ENCODE assay signal across 9 cellular contexts in the genomic region with DNA sequence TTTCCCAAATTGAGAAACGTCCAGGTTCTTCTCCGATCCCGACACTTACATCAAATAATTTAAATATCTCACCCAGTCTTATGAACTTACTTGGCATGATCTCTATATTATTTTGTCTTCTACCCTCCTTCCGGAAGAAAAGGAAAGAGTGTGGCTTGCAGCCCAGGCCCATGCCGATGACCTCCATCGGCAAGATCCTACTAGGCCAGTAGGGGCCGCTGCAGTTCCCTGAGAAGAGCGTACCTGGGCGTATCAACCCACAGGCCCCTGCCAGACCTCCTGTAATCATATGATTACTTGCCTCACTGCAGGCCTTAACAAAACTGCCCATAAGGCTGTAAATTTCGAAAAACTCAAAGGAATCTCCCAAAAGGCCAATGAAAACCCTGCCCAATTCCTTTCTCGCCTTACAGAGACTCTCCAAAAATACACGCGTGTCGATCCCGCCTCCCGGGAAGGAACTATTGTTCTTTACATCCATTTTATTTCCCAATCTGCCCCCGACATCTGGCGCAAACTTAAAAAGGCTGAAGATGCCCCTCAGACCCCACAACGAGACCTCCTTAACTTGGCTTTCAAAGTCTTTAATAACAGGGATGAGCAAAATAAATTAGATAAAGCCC.
DNase-seq lines count a peak whose midpoint lies in the region; ATAC-seq and TF ChIP-seq lines count a peak whose summit lies in the region.
"Had no signal": no experiment of that assay in that cellular context is flagged by ENCODE, and none has a peak within 500 bp of the region (broad histone marks: within the 10 kb centered on the region; RNA-seq: fewer than 3 reads in every experiment).

No MANE protein-coding gene starts in this region.

- peak; percentile 61 for ATAC-seq in HG02763 (IDR thresholded peaks at IDR 0.05; ENCODE audit: unreplicated experiment)
- ATAC-seq in GM18517 (IDR thresholded peaks at IDR 0.05; ENCODE audit: unreplicated experiment), result no peak

- H3K27ac ChIP-seq in coronary artery, result peak overlapping the region in 1 of 2 donors; percentile 72

- WGBS in lower leg skin, 2 donors, result 42 to 44% methylated on average over 19 of the region's 19 CpGs

- no peak overlapping the region for H3K27ac Mint-ChIP-seq in activated CD4-positive, alpha-beta T cell treated with anti-CD3 and anti-CD28 coated beads, Interleukin-2, amount 10 ng/mL, durations not matched to agents 24 days and 14 days
- H3K27ac Mint-ChIP-seq: dendritic cell treated with granulocyte-macrophage colony-stimulating factor and Interleukin-4, amounts not matched to agents 40 ng/mL and 50 ng/mL, for 4 days had no signal

- no peak for TF ChIP-seq POLR2A in lower leg skin (IDR thresholded peaks at IDR 0.05)

- TF ChIP-seq CTCF in coronary artery (IDR thresholded peaks at IDR 0.05) (peak; percentile 71), lower leg skin (IDR thresholded peaks at IDR 0.05) (peak in 1 of 3 donors; percentile 14)

- intact Hi-C loops in activated CD4-positive, alpha-beta T cell treated with anti-CD3 and anti-CD28 coated beads, Interleukin-2, amount 10 ng/mL, durations not matched to agents 24 days and 14 days (cut with micrococcal nuclease), result loop anchor here (1.0 kb wide), 1 partner anchor 79 kb away; no protein-coding TSS in a partner anchor
- intact Hi-C loops in lower leg skin (cut with DNase I; ENCODE audit: low total_unique reads), result loop anchor here (10.0 kb wide), 2 partner anchors 69 to 279 kb away; partner anchors contain the start of gene MOK

- no peak overlapping the region for H3K4me3 Mint-ChIP-seq in activated CD4-positive, alpha-beta T cell treated with anti-CD3 and anti-CD28 coated beads, Interleukin-2, amount 10 ng/mL, durations not matched to agents 24 days and 14 days
- H3K4me3 Mint-ChIP-seq: dendritic cell treated with granulocyte-macrophage colony-stimulating factor and Interleukin-4, amounts not matched to agents 40 ng/mL and 50 ng/mL, for 4 days had no signal

- H3K4me3 ChIP-seq in coronary artery (peak overlapping the region; percentile 65), lower leg skin (ENCODE audit: low read depth, poor library complexity, severe bottlenecking) (no peak overlapping the region)

- H3K27me3 Mint-ChIP-seq in activated CD4-positive, alpha-beta T cell treated with anti-CD3 and anti-CD28 coated beads, Interleukin-2, amount 10 ng/mL, durations not matched to agents 24 days and 14 days, result peaks cover under 1% of the 10 kb centered on the region
- H3K27me3 Mint-ChIP-seq: dendritic cell treated with granulocyte-macrophage colony-stimulating factor and Interleukin-4, amounts not matched to agents 40 ng/mL and 50 ng/mL, for 4 days had no signal

- H3K4me1 Mint-ChIP-seq in activated CD4-positive, alpha-beta T cell treated with anti-CD3 and anti-CD28 coated beads, Interleukin-2, amount 10 ng/mL, durations not matched to agents 24 days and 14 days, result no peaks in the 10 kb centered on the region

- no peaks in the 10 kb centered on the region for H3K36me3 Mint-ChIP-seq in activated CD4-positive, alpha-beta T cell treated with anti-CD3 and anti-CD28 coated beads, Interleukin-2, amount 10 ng/mL, durations not matched to agents 24 days and 14 days (ENCODE audit: low read depth)

- H3K9me3 Mint-ChIP-seq in activated CD4-positive, alpha-beta T cell treated with anti-CD3 and anti-CD28 coated beads, Interleukin-2, amount 10 ng/mL, durations not matched to agents 24 days and 14 days, result no peaks in the 10 kb centered on the region
- H3K9me3 Mint-ChIP-seq: dendritic cell treated with granulocyte-macrophage colony-stimulating factor and Interleukin-4, amounts not matched to agents 40 ng/mL and 50 ng/mL, for 4 days had no signal

- DNase-seq in DMS53 (lab: John Stamatoyannopoulos, UW) (peak; percentile 86), NCI-H345 treated with DMSO at 0.1 percent for 48 hours (lab: John Stamatoyannopoulos, UW; ENCODE audit: unreplicated experiment) (peak; percentile 52), coronary artery (ENCODE audit: low spot score) (no peak), lower leg skin (ENCODE audit: low spot score in 2 of 2) (peak; percentile 55 to 91)
- peak; percentile 93 for DNase-seq in activated CD4-positive, alpha-beta T cell treated with anti-CD3 and anti-CD28 coated beads, Interleukin-2, amount 10 ng/mL, durations not matched to agents 24 days and 14 days
- DNase-seq in stimulated activated CD4-positive, alpha-beta T cell treated with anti-CD3 and anti-CD28 coated beads, Interleukin-4, amount 100 ng/mL, for 48 hours (ENCODE audit: low read depth in 2 of 2), result peak; percentile 73 to 82
